Comparison of ENCODE assay signal across 2 cellular contexts in genomic region chr11:73188301-73188700, GRCh38.
TF ChIP-seq lines count a peak whose summit lies in the region.

No MANE protein-coding gene starts in this region.

TF ChIP-seq in A549, 52 proteins besides CTCF, POLR2A, EP300 and RAD21:
- TF ChIP-seq PHF8 (IDR thresholded peaks at IDR 0.05; ENCODE audit: borderline replicate concordance, low read depth) (no peak), FOSB (CRISPR knock-in tag; IDR thresholded peaks at IDR 0.05) (no peak), JUNB (IDR thresholded peaks at IDR 0.05) (no peak), RCOR1 (IDR thresholded peaks at IDR 0.05; ENCODE audit: low read depth, low read length) (no peak), NFE2L2 (conservative IDR thresholded peaks at IDR 0.05; ENCODE audit: low read length) (no peak), SREBF2 (IDR thresholded peaks at IDR 0.05) (no peak)

TF ChIP-seq in HepG2, 621 proteins besides CTCF, POLR2A, EP300 and RAD21:
- TF ChIP-seq KIAA2018 (CRISPR knock-in tag; IDR thresholded peaks at IDR 0.05; ENCODE audit: borderline replicate concordance) (no peak), KDM2A (CRISPR knock-in tag; IDR thresholded peaks at IDR 0.05; ENCODE audit: borderline replicate concordance, low read depth) (no peak), GATAD2A (CRISPR knock-in tag; IDR thresholded peaks at IDR 0.05) (no peak), U2AF2 (IDR thresholded peaks at IDR 0.05; ENCODE audit: low read depth, low read length) (no peak), MAFK (conservative IDR thresholded peaks at IDR 0.05 in 1 of 2, IDR thresholded peaks at IDR 0.05 in 1 of 2; ENCODE audit: low read length in 2 of 2) (no peak), ZNF160 (CRISPR knock-in tag; IDR thresholded peaks at IDR 0.05) (no peak), ZNF619 (CRISPR knock-in tag; IDR thresholded peaks at IDR 0.05) (no peak), SRSF4 (IDR thresholded peaks at IDR 0.05; ENCODE audit: low read depth, low read length, poor library complexity, severe bottlenecking) (no peak), ZFP36 (IDR thresholded peaks at IDR 0.05; ENCODE audit: borderline replicate concordance, low read depth, low read length, partially characterized antibody) (no peak), POLR2AphosphoS2 (IDR thresholded peaks at IDR 0.05; ENCODE audit: low read depth, low read length) (no peak), ZNF343 (CRISPR knock-in tag; IDR thresholded peaks at IDR 0.05) (no peak), ZBTB21 (CRISPR knock-in tag; IDR thresholded peaks at IDR 0.05) (no peak), ZNF33A (CRISPR knock-in tag; IDR thresholded peaks at IDR 0.05; ENCODE audit: borderline replicate concordance) (no peak), ZNF484 (CRISPR knock-in tag; IDR thresholded peaks at IDR 0.05; ENCODE audit: borderline replicate concordance, low read depth) (no peak), MAFG (CRISPR knock-in tag; IDR thresholded peaks at IDR 0.05) (no peak), ZNF7 (CRISPR knock-in tag; IDR thresholded peaks at IDR 0.05) (no peak), ZNF75D (CRISPR knock-in tag; IDR thresholded peaks at IDR 0.05; ENCODE audit: borderline replicate concordance) (no peak)
- TF ChIP-seq, protein P1, sequence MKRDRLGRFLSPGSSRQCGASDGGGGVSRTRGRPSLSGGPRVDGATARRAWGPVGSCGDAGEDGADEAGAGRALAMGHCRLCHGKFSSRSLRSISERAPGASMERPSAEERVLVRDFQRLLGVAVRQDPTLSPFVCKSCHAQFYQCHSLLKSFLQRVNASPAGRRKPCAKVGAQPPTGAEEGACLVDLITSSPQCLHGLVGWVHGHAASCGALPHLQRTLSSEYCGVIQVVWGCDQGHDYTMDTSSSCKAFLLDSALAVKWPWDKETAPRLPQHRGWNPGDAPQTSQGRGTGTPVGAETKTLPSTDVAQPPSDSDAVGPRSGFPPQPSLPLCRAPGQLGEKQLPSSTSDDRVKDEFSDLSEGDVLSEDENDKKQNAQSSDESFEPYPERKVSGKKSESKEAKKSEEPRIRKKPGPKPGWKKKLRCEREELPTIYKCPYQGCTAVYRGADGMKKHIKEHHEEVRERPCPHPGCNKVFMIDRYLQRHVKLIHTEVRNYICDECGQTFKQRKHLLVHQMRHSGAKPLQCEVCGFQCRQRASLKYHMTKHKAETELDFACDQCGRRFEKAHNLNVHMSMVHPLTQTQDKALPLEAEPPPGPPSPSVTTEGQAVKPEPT (CRISPR knock-in tag; IDR thresholded peaks at IDR 0.05; ENCODE audit: low read depth): no peak
- TF ChIP-seq, protein P2, sequence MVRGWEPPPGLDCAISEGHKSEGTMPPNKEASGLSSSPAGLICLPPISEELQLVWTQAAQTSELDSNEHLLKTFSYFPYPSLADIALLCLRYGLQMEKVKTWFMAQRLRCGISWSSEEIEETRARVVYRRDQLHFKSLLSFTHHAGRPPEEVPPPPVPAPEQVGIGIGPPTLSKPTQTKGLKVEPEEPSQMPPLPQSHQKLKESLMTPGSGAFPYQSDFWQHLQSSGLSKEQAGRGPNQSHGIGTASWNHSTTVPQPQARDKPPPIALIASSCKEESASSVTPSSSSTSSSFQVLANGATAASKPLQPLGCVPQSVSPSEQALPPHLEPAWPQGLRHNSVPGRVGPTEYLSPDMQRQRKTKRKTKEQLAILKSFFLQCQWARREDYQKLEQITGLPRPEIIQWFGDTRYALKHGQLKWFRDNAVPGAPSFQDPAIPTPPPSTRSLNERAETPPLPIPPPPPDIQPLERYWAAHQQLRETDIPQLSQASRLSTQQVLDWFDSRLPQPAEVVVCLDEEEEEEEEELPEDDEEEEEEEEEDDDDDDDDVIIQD (CRISPR knock-in tag; IDR thresholded peaks at IDR 0.05; ENCODE audit: low read depth): no peak
